Comparison of ENCODE assay signal across 9 cellular contexts in the genomic region with DNA sequence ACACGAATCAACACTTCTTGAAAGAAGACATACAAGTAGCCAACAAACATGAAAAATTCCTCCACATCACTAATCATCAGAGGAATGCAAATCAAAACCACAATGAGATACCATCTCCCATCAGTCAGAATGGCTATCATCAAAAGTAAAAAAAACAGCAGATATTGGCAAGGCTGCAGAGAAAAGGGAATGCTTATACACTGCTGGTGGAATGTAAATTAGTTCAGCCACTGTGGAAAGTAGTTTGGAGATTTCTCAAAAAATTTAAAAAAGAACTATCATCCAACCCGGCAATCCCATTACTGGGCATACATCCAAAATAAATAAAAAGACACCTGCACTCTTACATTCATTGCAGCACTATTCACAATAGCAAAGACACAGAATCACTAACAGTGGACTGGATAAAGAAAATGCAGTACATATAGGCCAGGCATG.
DNase-seq lines count a peak whose midpoint lies in the region; ATAC-seq, FAIRE-seq and TF ChIP-seq lines count a peak whose summit lies in the region.
"Had no signal": no experiment of that assay in that cellular context is flagged by ENCODE, and none has a peak within 500 bp of the region (broad histone marks: within the 10 kb centered on the region; RNA-seq: fewer than 3 reads in every experiment).

No MANE protein-coding gene starts in this region.

- H3K9me2 ChIP-seq in GM23248 (ENCODE audit: insufficient read depth): no peaks in the 10 kb centered on the region

- H3K4me1 ChIP-seq in GM23248 (ENCODE audit: insufficient read depth) (no peaks in the 10 kb centered on the region), smooth muscle cell (ENCODE audit: low read depth) (no peaks in the 10 kb centered on the region)

- H3K4me1 Mint-ChIP-seq in nephron: peaks cover 18% of the 10 kb centered on the region

- H3K27me3 Mint-ChIP-seq in nephron (ENCODE audit: low read depth): no peaks in the 10 kb centered on the region

- H3K27me3 ChIP-seq in GM23248 (replicated peaks; ENCODE audit: insufficient read depth) (peaks cover 35% of the 10 kb centered on the region; the same call in 1 of the 2 replicates), bronchial epithelial cell (ENCODE audit: control insufficient read depth, insufficient read depth, low read length) (no peaks in the 10 kb centered on the region), smooth muscle cell (ENCODE audit: low read depth) (no peaks in the 10 kb centered on the region)

- peaks cover 8% of the 10 kb centered on the region for H3K9me3 Mint-ChIP-seq in nephron

- H3K36me3 ChIP-seq in GM23248 (ENCODE audit: low read depth) (no peaks in the 10 kb centered on the region), bronchial epithelial cell (ENCODE audit: control insufficient read depth, insufficient read depth, low read length) (no peaks in the 10 kb centered on the region), smooth muscle cell (ENCODE audit: low read depth) (no peaks in the 10 kb centered on the region)

- H2AFZ ChIP-seq in GM23248: no peak overlapping the region
- no peak overlapping the region for H2AFZ ChIP-seq in smooth muscle cell (ENCODE audit: low read depth)

- 15 to 17% methylated on average over 2 of the region's 2 CpGs for WGBS in GM23248 (ENCODE audit: low coverage in 1 of 2, low lambda C conversion rate in 2 of 2, missing lambda C conversion rate in 2 of 2), 2 experiments
- WGBS in smooth muscle cell (ENCODE audit: low lambda C conversion rate): 53% methylated on average over 2 of the region's 2 CpGs

- peak overlapping the region in 2 of 3 experiments; percentile 19 to 58 for H3K27ac Mint-ChIP-seq in nephron

- peaks cover 22% of the 10 kb centered on the region for H3K36me3 Mint-ChIP-seq in nephron (ENCODE audit: low read depth)

- no peak for FAIRE-seq in bronchial epithelial cell (lab: Jason Lieb, UNC)

- in situ Hi-C loops in GM23248 (cut with MboI): no loop called here

- H3K9me3 ChIP-seq in GM23248 (ENCODE audit: low read depth): no peaks in the 10 kb centered on the region
- H3K9me3 ChIP-seq in smooth muscle cell (replicated peaks; ENCODE audit: low read depth): no peaks in the 10 kb centered on the region

- H3K27ac ChIP-seq in GM23248 (no peak overlapping the region), smooth muscle cell (ENCODE audit: low read depth) (no peak overlapping the region)

- H3F3A ChIP-seq in GM23248 (ENCODE audit: insufficient read depth) (peaks cover 5% of the 10 kb centered on the region; the same call in 1 of the 2 replicates), smooth muscle cell (ENCODE audit: low read depth) (no peaks in the 10 kb centered on the region)

- H3K4me3 Mint-ChIP-seq in nephron: no peak overlapping the region

- H3K79me2 ChIP-seq in GM23248 (ENCODE audit: insufficient read depth): no peaks in the 10 kb centered on the region
- no peaks in the 10 kb centered on the region for H3K79me2 ChIP-seq in smooth muscle cell (ENCODE audit: low read depth)

- DNase-seq in GM23248 (peak; percentile 20), NCI-H2196 (lab: John Stamatoyannopoulos, UW; ENCODE audit: unreplicated experiment) (peak; percentile 57), bronchial epithelial cell (ENCODE audit: low read depth) (peak; percentile 47), smooth muscle cell (lab: John Stamatoyannopoulos, UW; ENCODE audit: unreplicated experiment) (no peak)
- no peak for DNase-seq in activated CD8-positive, alpha-beta memory T cell treated with anti-CD3 and anti-CD28 coated beads, Interleukin-2, amount 50 U/mL, for 4 hours
- DNase-seq: caudate nucleus had no signal

- H3K4me2 ChIP-seq in GM23248 (ENCODE audit: unreplicated experiment) (no peak overlapping the region), smooth muscle cell (no peak overlapping the region)

- no peak for TF ChIP-seq CTCF in bronchial epithelial cell (IDR thresholded peaks at IDR 0.05; ENCODE audit: insufficient read depth, low read length, severe bottlenecking)
- TF ChIP-seq CTCF in nephron (IDR thresholded peaks at IDR 0.05; ENCODE audit: unreplicated experiment in 3 of 3): no peak
- TF ChIP-seq CTCF in smooth muscle cell (IDR thresholded peaks at IDR 0.05; ENCODE audit: borderline replicate concordance, insufficient read depth, poor library complexity, severe bottlenecking): no peak

- no peak for ATAC-seq in GM21529 (IDR thresholded peaks at IDR 0.05; ENCODE audit: unreplicated experiment)
- ATAC-seq in GM19023 (IDR thresholded peaks at IDR 0.05; ENCODE audit: unreplicated experiment): no peak

- no peak overlapping the region for H3K4me3 ChIP-seq in GM23248
- no peak overlapping the region for H3K4me3 ChIP-seq in bronchial epithelial cell (ENCODE audit: low read depth, low read length)
- no peak overlapping the region for H3K4me3 ChIP-seq in smooth muscle cell

- H3K9ac ChIP-seq in GM23248 (no peak overlapping the region), smooth muscle cell (ENCODE audit: low read depth) (no peak overlapping the region)

- no peaks in the 10 kb centered on the region for H4K20me1 ChIP-seq in GM23248 (ENCODE audit: insufficient read depth)
- no peaks in the 10 kb centered on the region for H4K20me1 ChIP-seq in smooth muscle cell (ENCODE audit: low read depth)

Comparison
In these comparisons a context has a peak if more than half of its experiments do, and no peak if none do; other contexts are left out.
1. DNase-seq: peak in GM23248 (single experiment), NCI-H2196 (single experiment) and bronchial epithelial cell (single experiment); none in activated CD8-positive, alpha-beta memory T cell treated with anti-CD3 and anti-CD28 coated beads, Interleukin-2, amount 50 U/mL, for 4 hours (single experiment) and smooth muscle cell (single experiment).